ENCODE assay signal across 26 cellular contexts in genomic region chr7:80529362-80529761, GRCh38. TPM values are rescaled to one million over a fixed set of nuclear protein-coding genes. Genes with fewer than 3 reads are reported as not detected.
A peak's percentile ranks its signal among the peaks of the same experiment; 100 is the strongest.
DNase-seq lines count a peak whose midpoint lies in the region; ATAC-seq and TF ChIP-seq lines count a peak whose summit lies in the region.
"Had no signal": no experiment of that assay in that cellular context is flagged by ENCODE, and none has a peak within 500 bp of the region (broad histone marks: within the 10 kb centered on the region; RNA-seq: fewer than 3 reads in every experiment).

No MANE protein-coding gene starts in this region.

- peak overlapping the region; percentile 50 for H2BK5ac ChIP-seq in trophoblast cell (ENCODE audit: low read depth, low read length, poor library complexity)

- no peaks in the 10 kb centered on the region for H3K27me3 Mint-ChIP-seq in chondrocyte (ENCODE audit: low read depth)
- H3K27me3 Mint-ChIP-seq: CD4-positive, alpha-beta T cell had no signal

- no peaks in the 10 kb centered on the region for H3K9me3 ChIP-seq in SK-N-SH
- H3K9me3 ChIP-seq in trophoblast cell (ENCODE audit: insufficient read depth, low read depth, low read length) = peaks cover 4% of the 10 kb centered on the region
- H3K9me3 ChIP-seq: SJCRH30 had no signal

- H3K9me3 Mint-ChIP-seq in chondrocyte (ENCODE audit: low read depth) = peaks cover 14% of the 10 kb centered on the region
- H3K9me3 Mint-ChIP-seq: CD4-positive, alpha-beta T cell had no signal

- H3K27ac ChIP-seq in SK-N-SH (ENCODE audit: low read depth in 2 of 2, low read length in 1 of 2) = peak overlapping the region in 1 of 2 experiments; percentile 38; a peak in 2 of 4 replicates
- H3K27ac ChIP-seq in trophoblast cell (ENCODE audit: low read depth, low read length) = peak overlapping the region; percentile 61
- H3K27ac ChIP-seq: 22Rv1; BLaER1 treated with 17β-estradiol and CSF1 and Interleukin-3, amounts not matched to agents 10 nM and 100 nM; PC-9; SJCRH30 had no signal

- POLR2A ChIA-PET in SK-N-SH (lab: Yijun Ruan, JAX) = no interaction called here

- H3F3A ChIP-seq in SK-N-SH (replicated peaks; ENCODE audit: insufficient read depth) = no peaks in the 10 kb centered on the region

- TF ChIP-seq RAD21 in SK-N-SH (IDR thresholded peaks at IDR 0.05; ENCODE audit: low read length) = no peak

- no peaks in the 10 kb centered on the region for H4K20me1 ChIP-seq in SK-N-SH (ENCODE audit: insufficient read depth)
- H4K20me1 ChIP-seq: BLaER1 treated with 17β-estradiol and CSF1 and Interleukin-3, amounts not matched to agents 10 nM and 100 nM had no signal

- H3K9ac ChIP-seq in SK-N-SH = no peak overlapping the region
- no peak overlapping the region for H3K9ac ChIP-seq in trophoblast cell (ENCODE audit: low read length)
- H3K9ac ChIP-seq: BLaER1 treated with 17β-estradiol and CSF1 and Interleukin-3, amounts not matched to agents 10 nM and 100 nM had no signal

- H3K79me2 ChIP-seq in SK-N-SH (ENCODE audit: insufficient read depth) = no peaks in the 10 kb centered on the region
- H3K79me2 ChIP-seq in trophoblast cell (ENCODE audit: control insufficient read depth, insufficient read depth, low read length, poor library complexity) = peaks cover 1% of the 10 kb centered on the region

- no peak overlapping the region for H2AK5ac ChIP-seq in trophoblast cell (ENCODE audit: low read length)

- no peak overlapping the region for H4K12ac ChIP-seq in trophoblast cell (ENCODE audit: low read depth, low read length)

- H3K27me3 ChIP-seq in SK-N-SH (ENCODE audit: insufficient read depth) (no peaks in the 10 kb centered on the region), trophoblast cell (ENCODE audit: insufficient read depth, low read length) (no peaks in the 10 kb centered on the region)
- H3K27me3 ChIP-seq: BLaER1 treated with 17β-estradiol and CSF1 and Interleukin-3, amounts not matched to agents 10 nM and 100 nM; SJCRH30 had no signal

- WGBS in SK-N-SH (ENCODE audit: low lambda C conversion rate) = 70% methylated on average over 4 of the region's 4 CpGs
- WGBS in trophoblast cell (ENCODE audit: extremely low coverage, insufficient coverage, insufficient read length) = no CpG with 5 or more reads among the region's 4 CpGs

- H3K36me3 ChIP-seq in SK-N-SH (replicated peaks in 1 of 2; ENCODE audit: control insufficient read depth in 1 of 2, insufficient read depth in 2 of 2, low read length in 1 of 2) (no peaks in the 10 kb centered on the region), trophoblast cell (ENCODE audit: control insufficient read depth in 1 of 2, insufficient read depth in 2 of 2, low read length in 2 of 2) (peaks cover 0 to 2% of the 10 kb centered on the region in 2 experiments)
- H3K36me3 ChIP-seq: BLaER1 treated with 17β-estradiol and CSF1 and Interleukin-3, amounts not matched to agents 10 nM and 100 nM; SJCRH30 had no signal

- no peaks in the 10 kb centered on the region for H3K9me2 ChIP-seq in SK-N-SH

- no peak overlapping the region for H3K4me3 ChIP-seq in SK-N-SH (ENCODE audit: low read depth in 2 of 2, low read length in 1 of 2)
- no peak overlapping the region for H3K4me3 ChIP-seq in trophoblast cell (ENCODE audit: low read depth, low read length)
- H3K4me3 ChIP-seq: BLaER1 treated with 17β-estradiol and CSF1 and Interleukin-3, amounts not matched to agents 10 nM and 100 nM; PC-9; SJCRH30 had no signal

- ATAC-seq in SK-N-SH treated with all-trans-retinoic acid at 6 μM for 48 hours = no peak
- ATAC-seq in GM21447 (IDR thresholded peaks at IDR 0.05; ENCODE audit: unreplicated experiment) = no peak
- ATAC-seq in GM21381 (IDR thresholded peaks at IDR 0.05; ENCODE audit: unreplicated experiment) = no peak
- ATAC-seq: HCT116 had no signal

- H3K23ac ChIP-seq in trophoblast cell (ENCODE audit: low read length) = no peak overlapping the region

- H3K4me1 ChIP-seq in SK-N-SH (ENCODE audit: control insufficient read depth in 1 of 2, insufficient read depth in 2 of 2, low read depth in 1 of 2, low read length in 1 of 2) = no peaks in the 10 kb centered on the region
- H3K4me1 ChIP-seq in trophoblast cell (ENCODE audit: control insufficient read depth in 1 of 2, insufficient read depth in 2 of 2, low read length in 2 of 2) = peaks cover 5 to 8% of the 10 kb centered on the region in 2 experiments
- H3K4me1 ChIP-seq: BLaER1 treated with 17β-estradiol and CSF1 and Interleukin-3, amounts not matched to agents 10 nM and 100 nM; SJCRH30 had no signal

- DNase-seq in SK-N-SH (no peak), M059J (ENCODE audit: low read depth) (peak; percentile 38), chondrocyte (ENCODE audit: low spot score) (no peak), trophoblast cell (no peak), NCI-H446 treated with DMSO at 0.1 percent for 48 hours (lab: John Stamatoyannopoulos, UW) (no peak)
- DNase-seq: ACHN; AML-193; CD4-positive, alpha-beta T cell; Karpas-422; NCI-H1105 treated with DMSO at 0.1 percent for 48 hours; NCI-H146; NCI-H2029; NCI-H526 treated with DMSO at 0.1 percent for 48 hours; PC-9 had no signal

- no peak overlapping the region for H3K4ac ChIP-seq in trophoblast cell (ENCODE audit: low read depth, low read length)

- CTCF ChIA-PET in SK-N-SH (lab: Yijun Ruan, JAX) = interaction anchor here (1.3 kb wide), 1 partner anchor 24 kb away, joined by 3 read pairs; no protein-coding TSS in a partner anchor

- H3K18ac ChIP-seq in trophoblast cell (ENCODE audit: low read length) = no peak overlapping the region

- H3K4me3 Mint-ChIP-seq in chondrocyte (ENCODE audit: unreplicated experiment) = no peak overlapping the region
- H3K4me3 Mint-ChIP-seq: CD4-positive, alpha-beta T cell had no signal

- H3K79me1 ChIP-seq in trophoblast cell (ENCODE audit: low read length) = peaks cover 22% of the 10 kb centered on the region

- peaks cover 3% of the 10 kb centered on the region for H3K36me3 Mint-ChIP-seq in chondrocyte (ENCODE audit: low read depth)

- no peak overlapping the region for H2BK120ac ChIP-seq in trophoblast cell (ENCODE audit: insufficient read depth, low read length, poor library complexity)

- H4K8ac ChIP-seq in trophoblast cell (ENCODE audit: low read depth, low read length) = peak overlapping the region; percentile 42

- H3K27ac Mint-ChIP-seq in chondrocyte (ENCODE audit: unreplicated experiment) = peak overlapping the region; percentile 79
- H3K27ac Mint-ChIP-seq: CD4-positive, alpha-beta T cell had no signal

- H3K4me2 ChIP-seq in SK-N-SH (no peak overlapping the region), trophoblast cell (ENCODE audit: low read length) (no peak overlapping the region)
- H3K4me2 ChIP-seq: BLaER1 treated with 17β-estradiol and CSF1 and Interleukin-3, amounts not matched to agents 10 nM and 100 nM; PC-9 had no signal

- no peak for TF ChIP-seq EP300 in SK-N-SH (IDR thresholded peaks at IDR 0.05; ENCODE audit: borderline replicate concordance in 1 of 2, low read depth in 1 of 2, low read length in 1 of 2)

- TF ChIP-seq CTCF in SK-N-SH (IDR thresholded peaks at IDR 0.05) = no peak
- no peak for TF ChIP-seq CTCF in chondrocyte (IDR thresholded peaks at IDR 0.05)

- no peak overlapping the region for H2BK12ac ChIP-seq in trophoblast cell (ENCODE audit: low read length)

- no peak overlapping the region for H3K14ac ChIP-seq in trophoblast cell (ENCODE audit: low read length)

- peaks cover 27% of the 10 kb centered on the region for H3K4me1 Mint-ChIP-seq in chondrocyte (ENCODE audit: low read depth)

- H2AFZ ChIP-seq in SK-N-SH (ENCODE audit: low read depth) = 0 out of 2 replicates have a peak overlapping the region, but pooled peaks have one; percentile 5
- no peak overlapping the region for H2AFZ ChIP-seq in trophoblast cell (ENCODE audit: insufficient read depth, low read length, poor library complexity)
- H2AFZ ChIP-seq: PC-9 had no signal

- H4K91ac ChIP-seq in trophoblast cell (ENCODE audit: low read depth, low read length) = no peak overlapping the region

TF ChIP-seq in SK-N-SH, 30 proteins besides CTCF, POLR2A, EP300 and RAD21 (continues in another document):
- no peak for TF ChIP-seq FOSL2 (IDR thresholded peaks at IDR 0.05; ENCODE audit: borderline replicate concordance, low read depth)
- TF ChIP-seq YY1 (IDR thresholded peaks at IDR 0.05; ENCODE audit: low read depth) = no peak

TF ChIP-seq in SK-N-SH treated with all-trans-retinoic acid at 6 μM for 48 hours, 23 proteins besides CTCF, POLR2A, EP300 and RAD21:
- TF ChIP-seq ZFP3 (CRISPR knock-in tag; IDR thresholded peaks at IDR 0.05) = no peak
- no peak for TF ChIP-seq ZFP30 (CRISPR knock-in tag; IDR thresholded peaks at IDR 0.05)
- no peak for TF ChIP-seq OSR1 (CRISPR knock-in tag; IDR thresholded peaks at IDR 0.05)
- no peak for TF ChIP-seq ESRRG (CRISPR knock-in tag; IDR thresholded peaks at IDR 0.05)

RNA-seq across cellular contexts. Expression of gene GNAT3, which starts 17.5 kb away (rescaled TPM):
- polyA plus RNA-seq in SK-N-SH (2012; rRNA removed) = not detected in 2 replicates
- not detected in 2 replicates for polyA plus RNA-seq in SK-N-SH (2012; cell fraction: cytosol; rRNA removed)
- polyA plus RNA-seq in SK-N-SH (2012; cell fraction: nucleus; rRNA removed) = not detected in 2 replicates
- total RNA-seq in M059J (2014; rRNA removed; shearing (Covaris generic)) = 0.12 and 1.6 TPM in 2 replicates
- total RNA-seq in chondrocyte = not detected in 3 replicates
- polyA plus RNA-seq in trophoblast cell (2013) = 0.06 and 0.07 TPM in 2 replicates
- total RNA-seq: CD4-positive, alpha-beta T cell; HT-29; MCF 10A; NCI-H460; PC-9; Right ventricle myocardium inferior; RPMI7951; SJCRH30 had no signal
